ENCODE assay signal across 11 cellular contexts in the genomic region with DNA sequence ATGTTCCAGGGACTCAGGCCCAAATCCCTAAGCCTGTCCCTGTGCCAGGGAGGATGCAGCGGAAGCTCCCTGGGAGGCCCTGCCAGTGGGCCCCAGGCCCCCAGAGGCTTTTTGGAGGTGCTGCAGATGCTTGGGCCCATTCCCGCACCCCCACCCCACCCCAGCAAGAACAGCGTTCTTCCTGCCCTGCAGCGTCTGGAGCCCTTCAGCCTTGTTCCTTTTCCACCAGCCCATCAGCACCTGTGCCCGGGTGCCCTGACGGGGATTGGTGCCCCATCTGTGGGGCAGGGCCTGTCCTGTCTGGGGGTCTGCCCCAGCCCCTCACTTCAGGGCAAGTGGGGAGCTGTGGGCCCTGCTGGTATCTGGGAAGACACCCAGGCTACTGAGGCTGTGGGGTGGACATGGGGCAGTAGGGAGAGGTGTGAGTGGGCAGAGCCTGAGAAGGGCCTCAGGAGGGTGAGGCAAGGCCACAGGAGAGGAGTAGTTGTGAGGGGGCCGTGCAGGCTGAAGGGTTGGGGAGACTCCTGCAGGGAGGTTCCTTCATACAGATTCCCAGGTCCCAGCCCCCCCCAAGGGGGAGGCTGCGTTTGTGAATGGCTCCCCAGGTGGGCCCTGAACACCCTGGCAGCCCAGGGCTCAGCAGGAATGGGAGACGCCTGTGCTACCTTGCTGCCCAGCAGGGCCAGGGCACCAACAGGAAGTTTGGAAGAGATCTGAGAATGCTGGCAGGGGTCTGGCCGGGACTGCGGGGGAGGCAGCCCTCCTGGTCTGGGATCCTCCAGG. TPM values are rescaled to one million over a fixed set of nuclear protein-coding genes. Genes with fewer than 3 reads are reported as not detected.
DNase-seq lines count a peak whose midpoint lies in the region; ATAC-seq and TF ChIP-seq lines count a peak whose summit lies in the region.
"Had no signal": no experiment of that assay in that cellular context is flagged by ENCODE, and none has a peak within 500 bp of the region (broad histone marks: within the 10 kb centered on the region; RNA-seq: fewer than 3 reads in every experiment).

No MANE protein-coding gene starts in this region.

- DNase-seq in Karpas-422 (no peak), chondrocyte (ENCODE audit: low spot score) (peak; percentile 82), natural killer cell (peak; percentile 14), NCI-H1694 (lab: John Stamatoyannopoulos, UW) (no peak), NCI-H1436 (lab: John Stamatoyannopoulos, UW) (no peak), GM19238 (ENCODE audit: insufficient read length, low spot score) (no peak)

- peak overlapping the region; percentile 86; the same call in 1 of the 2 replicates for H3K4me3 ChIP-seq in BLaER1
- H3K4me3 ChIP-seq in Karpas-422 (ENCODE audit: low read length): peak overlapping the region; percentile 99; the same call in 1 of the 2 replicates
- H3K4me3 ChIP-seq: cardiac muscle cell, thyroid gland had no signal

- no peaks in the 10 kb centered on the region for H3K9me3 ChIP-seq in BLaER1
- H3K9me3 ChIP-seq in Karpas-422 (ENCODE audit: low read length): no peaks in the 10 kb centered on the region
- H3K9me3 ChIP-seq: pancreas, thyroid gland had no signal

- H3K27ac ChIP-seq in BLaER1: peak overlapping the region; percentile 27
- no peak overlapping the region for H3K27ac ChIP-seq in Karpas-422 (ENCODE audit: low read length)
- H3K27ac ChIP-seq: cardiac muscle cell, pancreas, thyroid gland had no signal

- no peaks in the 10 kb centered on the region for H3K9me2 ChIP-seq in Karpas-422 (replicated peaks; ENCODE audit: insufficient read depth, low read length)

- H3K27me3 ChIP-seq in BLaER1 (no peaks in the 10 kb centered on the region), Karpas-422 (ENCODE audit: low read length) (no peaks in the 10 kb centered on the region)
- H3K27me3 ChIP-seq: cardiac muscle cell, pancreas, thyroid gland had no signal

- peaks cover 37% of the 10 kb centered on the region for H3K79me2 ChIP-seq in Karpas-422 (ENCODE audit: low read length)

- H3K36me3 Mint-ChIP-seq in chondrocyte (ENCODE audit: low read depth): no peaks in the 10 kb centered on the region
- H3K36me3 Mint-ChIP-seq in natural killer cell: no peaks in the 10 kb centered on the region

- ATAC-seq in natural killer cell: no peak
- ATAC-seq in GM18861 (IDR thresholded peaks at IDR 0.05; ENCODE audit: unreplicated experiment): no peak
- ATAC-seq: pancreas had no signal

- peaks cover 49% of the 10 kb centered on the region for H3K36me3 ChIP-seq in BLaER1
- H3K36me3 ChIP-seq in Karpas-422 (ENCODE audit: insufficient read depth, low read length): no peaks in the 10 kb centered on the region

- H3K9me3 Mint-ChIP-seq in chondrocyte (ENCODE audit: low read depth): no peaks in the 10 kb centered on the region
- H3K9me3 Mint-ChIP-seq in natural killer cell: no peaks in the 10 kb centered on the region

- no peak overlapping the region for H3K4me3 Mint-ChIP-seq in chondrocyte (ENCODE audit: unreplicated experiment)
- peak overlapping the region; percentile 89 for H3K4me3 Mint-ChIP-seq in natural killer cell

- peaks cover 40% of the 10 kb centered on the region for H3K4me1 Mint-ChIP-seq in chondrocyte (ENCODE audit: low read depth)
- H3K4me1 Mint-ChIP-seq in natural killer cell: peaks cover 46 to 62% of the 10 kb centered on the region in 2 donors

- no peak for TF ChIP-seq CTCF in chondrocyte (IDR thresholded peaks at IDR 0.05)
- no peak for TF ChIP-seq CTCF in natural killer cell (IDR thresholded peaks at IDR 0.05)

- peaks cover 48% of the 10 kb centered on the region for H3K4me1 ChIP-seq in BLaER1
- peaks cover 38% of the 10 kb centered on the region for H3K4me1 ChIP-seq in Karpas-422 (ENCODE audit: low read length)

- no peak overlapping the region for H2AFZ ChIP-seq in Karpas-422 (ENCODE audit: low read length)

- H4K20me1 ChIP-seq in BLaER1 (peaks cover 68% of the 10 kb centered on the region), Karpas-422 (ENCODE audit: insufficient read depth, low read depth, low read length) (no peaks in the 10 kb centered on the region; the same call in 1 of the 2 replicates)

- no peak overlapping the region for H3K27ac Mint-ChIP-seq in chondrocyte (ENCODE audit: unreplicated experiment)
- peak overlapping the region; percentile 34 to 54 for H3K27ac Mint-ChIP-seq in natural killer cell

- H3K4me2 ChIP-seq in BLaER1 (peak overlapping the region; percentile 99), Karpas-422 (ENCODE audit: low read depth, low read length, poor library complexity, severe bottlenecking) (peak overlapping the region; percentile 96)

- intact Hi-C loops in natural killer cell (cut with micrococcal nuclease): no loop called here

- H3K9ac ChIP-seq in BLaER1 (peak overlapping the region; percentile 89), Karpas-422 (ENCODE audit: low read length) (peak overlapping the region; percentile 96)

- H3K27me3 Mint-ChIP-seq in chondrocyte (ENCODE audit: low read depth): no peaks in the 10 kb centered on the region
- H3K27me3 Mint-ChIP-seq in natural killer cell (ENCODE audit: low read depth in 2 of 2): no peaks in the 10 kb centered on the region

RNA-seq across cellular contexts. Expression of gene RNPEPL1, which starts 2.4 kb away (rescaled TPM):
- total RNA-seq in Karpas-422 (2014; rRNA removed; shearing (Covaris generic); ENCODE audit: low replicate concordance): 28.4 and 44.0 TPM in 2 replicates
- total RNA-seq in chondrocyte: 54.9 to 63.2 TPM (median 61.3 TPM) in 3 replicates
- total RNA-seq in natural killer cell: 100 to 1,000 TPM; 145 to 167 (median 164) TPM

RNA-seq across cellular contexts. Expression of gene DUSP28, which starts 10.6 kb away (rescaled TPM):
- 8.1 and 9.3 TPM in 2 replicates for total RNA-seq in Karpas-422 (2014; rRNA removed; shearing (Covaris generic); ENCODE audit: low replicate concordance)
- total RNA-seq in chondrocyte: 3.4 to 4.7 TPM (median 3.7 TPM) in 3 replicates
- 10 to 100 TPM; 13.5 to 25.2 (median 18.5) TPM for total RNA-seq in natural killer cell

RNA-seq across cellular contexts. Expression of gene ANKMY1, which starts 12.9 kb away (rescaled TPM):
- total RNA-seq in Karpas-422 (2014; rRNA removed; shearing (Covaris generic); ENCODE audit: low replicate concordance): 25.7 and 30.8 TPM in 2 replicates
- 9.5 to 20.6 TPM (median 10.8 TPM) in 3 replicates for total RNA-seq in chondrocyte
- 10 to 100 TPM; 43.8 to 51.5 (median 46.6) TPM for total RNA-seq in natural killer cell

RNA-seq across cellular contexts. Expression of gene CAPN10, which starts 15.8 kb away (rescaled TPM):
- 22.9 and 44.0 TPM in 2 replicates for total RNA-seq in Karpas-422 (2014; rRNA removed; shearing (Covaris generic); ENCODE audit: low replicate concordance)
- 22.0 to 29.4 TPM (median 22.7 TPM) in 3 replicates for total RNA-seq in chondrocyte
- total RNA-seq in natural killer cell: 10 to 100 TPM; 69.3 to 95.1 (median 91.0) TPM

RNA-seq across cellular contexts. Expression of gene GPR35, which starts 54.6 kb away (rescaled TPM):
- 1.1 and 1.9 TPM in 2 replicates for total RNA-seq in Karpas-422 (2014; rRNA removed; shearing (Covaris generic); ENCODE audit: low replicate concordance)
- total RNA-seq in chondrocyte (1.9 to 2.9 TPM (median 2.8 TPM) in 3 replicates), natural killer cell (10 to 100 TPM; 10.6 to 19.7 (median 15.7) TPM)

Comparison
In these comparisons a context has a peak if more than half of its experiments do, and no peak if none do; other contexts are left out.
1. DNase-seq: peak in chondrocyte (single experiment) and natural killer cell (single experiment); none in Karpas-422 (single experiment), NCI-H1694 (single experiment), NCI-H1436 (single experiment) and GM19238 (single experiment).